9 cellular contexts compared by ENCODE assay signal in genomic region chr14:23114669-23115491, GRCh38. TPM values are rescaled to one million over a fixed set of nuclear protein-coding genes. Genes with fewer than 3 reads are reported as not detected.
DNase-seq lines count a peak whose midpoint lies in the region; ATAC-seq and TF ChIP-seq lines count a peak whose summit lies in the region.
"Had no signal": no experiment of that assay in that cellular context is flagged by ENCODE, and none has a peak within 500 bp of the region (broad histone marks: within the 10 kb centered on the region; RNA-seq: fewer than 3 reads in every experiment).

No MANE protein-coding gene starts in this region.

- H3K4me1 Mint-ChIP-seq in activated T-helper 1 cell treated with anti-CD3 and anti-CD28 coated beads, Interleukin-12 subunit alpha, Interleukin-12 subunit beta, Interleukin-2, Interleukin-4 antibody, amounts not matched to agents 30 ng/mL and 10 ng/mL and 1 ng/mL, durations not matched to agents 14 hours and 24 hours and 36 hours (ENCODE audit: low read depth) = peaks cover 23% of the 10 kb centered on the region

- H3K27ac ChIP-seq in HCT116 (ENCODE audit: low read depth, low read length) = 0 out of 2 replicates have a peak overlapping the region, but pooled peaks have one; percentile 12
- no peak overlapping the region for H3K27ac ChIP-seq in caudate nucleus (ENCODE audit: low read depth, low read length)
- H3K27ac ChIP-seq: parathyroid adenoma had no signal

- TF ChIP-seq POLR2A in HCT116 (IDR thresholded peaks at IDR 0.05; ENCODE audit: borderline replicate concordance, extremely low read depth, insufficient read depth, insufficient read length) = no peak

- peak overlapping the region; percentile 15 for H3K27ac Mint-ChIP-seq in activated T-helper 1 cell treated with anti-CD3 and anti-CD28 coated beads, Interleukin-12 subunit alpha, Interleukin-12 subunit beta, Interleukin-2, Interleukin-4 antibody, amounts not matched to agents 30 ng/mL and 10 ng/mL and 1 ng/mL, durations not matched to agents 14 hours and 24 hours and 36 hours

- RAD21 ChIA-PET in HCT116 (lab: Charles Lee; ENCODE audit: low non-redundant PET in 1 of 2, low total read pairs in 2 of 2, uncharacterized antibody in 2 of 2, unreplicated experiment in 2 of 2) = no interaction called here

- DNase-seq in AG08395 (ENCODE audit: low spot score) (peak; percentile 98), HCT116 (ENCODE audit: low read depth, low spot score) (peak; percentile 42), kidney epithelial cell (ENCODE audit: low read depth) (peak; percentile 93), caudate nucleus (lab: John Stamatoyannopoulos, UW) (no peak), NCI-H1694 (lab: John Stamatoyannopoulos, UW) (no peak)
- DNase-seq in activated T-helper 1 cell treated with anti-CD3 and anti-CD28 coated beads, Interleukin-12 subunit alpha, Interleukin-12 subunit beta, Interleukin-2, Interleukin-4 antibody, amounts not matched to agents 30 ng/mL and 10 ng/mL and 1 ng/mL, durations not matched to agents 14 hours and 24 hours and 36 hours (ENCODE audit: low spot score) = no peak

- no peak overlapping the region for H3K9ac ChIP-seq in HCT116 (ENCODE audit: low read length)
- H3K9ac ChIP-seq: parathyroid adenoma had no signal

- H2AFZ ChIP-seq in HCT116 (ENCODE audit: low read depth, low read length, poor library complexity, severe bottlenecking) = peak overlapping the region; percentile 49

- intact Hi-C loops in HCT116 (cut with micrococcal nuclease) = no loop called here
- intact Hi-C loops in activated T-helper 1 cell treated with anti-CD3 and anti-CD28 coated beads, Interleukin-12 subunit alpha, Interleukin-12 subunit beta, Interleukin-2, Interleukin-4 antibody, amounts not matched to agents 30 ng/mL and 10 ng/mL and 1 ng/mL, durations not matched to agents 14 hours and 24 hours and 36 hours (cut with micrococcal nuclease) = no loop called here

- H4K20me1 ChIP-seq in HCT116 (ENCODE audit: insufficient read depth) = no peaks in the 10 kb centered on the region

- BruUV-seq in HCT116 (replicated peaks; lab: Mats Ljungman, UMichigan) = no TSS peak

- no peak for TF ChIP-seq RAD21 in HCT116 (IDR thresholded peaks at IDR 0.05; ENCODE audit: low read depth)

- peak overlapping the region; percentile 73 for H3K4me2 ChIP-seq in HCT116 (ENCODE audit: low read length)

- POLR2A ChIA-PET in HCT116 (lab: Charles Lee) = interaction anchor here (1.4 kb wide), 1 partner anchor 20 kb away, joined by 7 read pairs; the partner anchor contains the start of genes ACIN1 and C14orf119

- H3K4me3 ChIP-seq in HCT116 (replicated peaks in 1 of 2; ENCODE audit: low read depth in 1 of 2, low read length in 2 of 2) = peak overlapping the region; percentile 15 to 37; a peak in 3 of 4 replicates
- H3K4me3 ChIP-seq in kidney epithelial cell (ENCODE audit: low read depth, low read length) = no peak overlapping the region

- H3K79me2 ChIP-seq in HCT116 (ENCODE audit: insufficient read depth, low read length) = no peaks in the 10 kb centered on the region
- H3K79me2 ChIP-seq: parathyroid adenoma had no signal

- TF ChIP-seq CTCF in HCT116 (IDR thresholded peaks at IDR 0.05 in 2 of 3, conservative IDR thresholded peaks at IDR 0.05 in 1 of 3; ENCODE audit: borderline replicate concordance in 1 of 3, insufficient read depth in 1 of 3, low read depth in 2 of 3, low read length in 2 of 3) = no peak
- no peak for TF ChIP-seq CTCF in kidney epithelial cell (IDR thresholded peaks at IDR 0.05; ENCODE audit: insufficient read depth, low read length, poor library complexity, severe bottlenecking)

- H3K27me3 Mint-ChIP-seq in activated T-helper 1 cell treated with anti-CD3 and anti-CD28 coated beads, Interleukin-12 subunit alpha, Interleukin-12 subunit beta, Interleukin-2, Interleukin-4 antibody, amounts not matched to agents 30 ng/mL and 10 ng/mL and 1 ng/mL, durations not matched to agents 14 hours and 24 hours and 36 hours (ENCODE audit: insufficient read depth) = peaks cover 4% of the 10 kb centered on the region

- CTCF ChIA-PET in HCT116 (lab: Charles Lee) = interaction anchor here (0.7 to 1.4 kb wide), 3 partner anchors 46 to 128 kb away, joined by 3 to 6 read pairs (median 4); no protein-coding TSS in a partner anchor

- ATAC-seq in HCT116 (peak; percentile 88), HG02938 (IDR thresholded peaks at IDR 0.05; ENCODE audit: unreplicated experiment) (no peak), GM19328 (IDR thresholded peaks at IDR 0.05; ENCODE audit: unreplicated experiment) (no peak)

- H3K4me1 ChIP-seq in HCT116 (ENCODE audit: control insufficient read depth in 1 of 2, insufficient read depth in 2 of 2, low read length in 2 of 2) = peaks cover 12 to 23% of the 10 kb centered on the region in 2 experiments

- no peaks in the 10 kb centered on the region for H3K9me3 Mint-ChIP-seq in activated T-helper 1 cell treated with anti-CD3 and anti-CD28 coated beads, Interleukin-12 subunit alpha, Interleukin-12 subunit beta, Interleukin-2, Interleukin-4 antibody, amounts not matched to agents 30 ng/mL and 10 ng/mL and 1 ng/mL, durations not matched to agents 14 hours and 24 hours and 36 hours

- H3K9me2 ChIP-seq in HCT116 (ENCODE audit: insufficient read depth) = no peaks in the 10 kb centered on the region

- H3K4me3 Mint-ChIP-seq in activated T-helper 1 cell treated with anti-CD3 and anti-CD28 coated beads, Interleukin-12 subunit alpha, Interleukin-12 subunit beta, Interleukin-2, Interleukin-4 antibody, amounts not matched to agents 30 ng/mL and 10 ng/mL and 1 ng/mL, durations not matched to agents 14 hours and 24 hours and 36 hours = no peak overlapping the region

- no peaks in the 10 kb centered on the region for H3K36me3 Mint-ChIP-seq in activated T-helper 1 cell treated with anti-CD3 and anti-CD28 coated beads, Interleukin-12 subunit alpha, Interleukin-12 subunit beta, Interleukin-2, Interleukin-4 antibody, amounts not matched to agents 30 ng/mL and 10 ng/mL and 1 ng/mL, durations not matched to agents 14 hours and 24 hours and 36 hours (ENCODE audit: low read depth)

- peaks cover 20% of the 10 kb centered on the region; the same call in 1 of the 2 replicates for H3K27me3 ChIP-seq in HCT116 (ENCODE audit: insufficient read depth, low read length)
- peaks cover 6% of the 10 kb centered on the region for H3K27me3 ChIP-seq in kidney epithelial cell (ENCODE audit: control insufficient read depth, insufficient read depth, low read length)

- H3K9me3 ChIP-seq in HCT116 (ENCODE audit: control insufficient read depth in 1 of 2, insufficient read depth in 1 of 2, low read depth in 1 of 2, low read length in 2 of 2) = no peaks in the 10 kb centered on the region

- no peaks in the 10 kb centered on the region for H3K36me3 ChIP-seq in HCT116 (ENCODE audit: control insufficient read depth in 1 of 2, insufficient read depth in 2 of 2, low read length in 2 of 2)
- no peaks in the 10 kb centered on the region for H3K36me3 ChIP-seq in kidney epithelial cell (ENCODE audit: control insufficient read depth, insufficient read depth, low read length)

TF ChIP-seq in HCT116, 20 proteins besides CTCF, POLR2A, EP300 and RAD21:
- TF ChIP-seq EZH2phosphoT487 (IDR thresholded peaks at IDR 0.05; ENCODE audit: borderline replicate concordance) (no peak), FOSL1 (IDR thresholded peaks at IDR 0.05; ENCODE audit: low read depth) (peak; percentile 76), CBX3 (IDR thresholded peaks at IDR 0.05; ENCODE audit: low read depth) (peak; percentile 53; the same call in 1 of the 2 replicates), JUND (IDR thresholded peaks at IDR 0.05) (peak; percentile 64; the same call in 1 of the 2 replicates)

RNA-seq across cellular contexts. Expression of gene CEBPE, which starts 4.2 kb away (rescaled TPM):
- total RNA-seq in HCT116 (2021; ENCODE audit: unreplicated experiment) (not detected), kidney epithelial cell (not detected in 2 replicates)
- polyA plus RNA-seq in HCT116 (2012) = not detected in 2 replicates
- not detected in 2 replicates for total RNA-seq in activated T-helper 1 cell treated with anti-CD3 and anti-CD28 coated beads, Interleukin-12 subunit alpha, Interleukin-12 subunit beta, Interleukin-2, Interleukin-4 antibody, amounts not matched to agents 30 ng/mL and 10 ng/mL and 1 ng/mL, durations not matched to agents 14 hours and 24 hours and 36 hours

RNA-seq across cellular contexts. Expression of gene CIROP, which starts 10.1 kb away (rescaled TPM):
- total RNA-seq in HCT116 (2021; ENCODE audit: unreplicated experiment) (not detected), kidney epithelial cell (not detected in 2 replicates)
- not detected in 2 replicates for polyA plus RNA-seq in HCT116 (2012)
- not detected in 2 replicates for total RNA-seq in activated T-helper 1 cell treated with anti-CD3 and anti-CD28 coated beads, Interleukin-12 subunit alpha, Interleukin-12 subunit beta, Interleukin-2, Interleukin-4 antibody, amounts not matched to agents 30 ng/mL and 10 ng/mL and 1 ng/mL, durations not matched to agents 14 hours and 24 hours and 36 hours

RNA-seq across cellular contexts. Expression of gene C14orf119, which starts 19.6 kb away (rescaled TPM):
- 46.8 TPM for total RNA-seq in HCT116 (2021; ENCODE audit: unreplicated experiment)
- polyA plus RNA-seq in HCT116 (2012) = 46.4 and 55.3 TPM in 2 replicates
- 49.7 and 55.6 TPM in 2 replicates for total RNA-seq in activated T-helper 1 cell treated with anti-CD3 and anti-CD28 coated beads, Interleukin-12 subunit alpha, Interleukin-12 subunit beta, Interleukin-2, Interleukin-4 antibody, amounts not matched to agents 30 ng/mL and 10 ng/mL and 1 ng/mL, durations not matched to agents 14 hours and 24 hours and 36 hours
- 27.5 and 33.3 TPM in 2 replicates for total RNA-seq in kidney epithelial cell

RNA-seq across cellular contexts. Expression of gene ACIN1, which starts 19.9 kb away (rescaled TPM):
- total RNA-seq in HCT116 (2021; ENCODE audit: unreplicated experiment) = 179 TPM
- 96.6 and 113 TPM in 2 replicates for polyA plus RNA-seq in HCT116 (2012)
- 221 and 225 TPM in 2 replicates for total RNA-seq in activated T-helper 1 cell treated with anti-CD3 and anti-CD28 coated beads, Interleukin-12 subunit alpha, Interleukin-12 subunit beta, Interleukin-2, Interleukin-4 antibody, amounts not matched to agents 30 ng/mL and 10 ng/mL and 1 ng/mL, durations not matched to agents 14 hours and 24 hours and 36 hours
- 72.6 and 83.4 TPM in 2 replicates for total RNA-seq in kidney epithelial cell

RNA-seq across cellular contexts. Expression of gene CDH24, which starts 57.6 kb away (rescaled TPM):
- total RNA-seq in HCT116 (2021; ENCODE audit: unreplicated experiment) = 19.3 TPM
- polyA plus RNA-seq in HCT116 (2012) = 10.7 and 11.9 TPM in 2 replicates
- total RNA-seq in activated T-helper 1 cell treated with anti-CD3 and anti-CD28 coated beads, Interleukin-12 subunit alpha, Interleukin-12 subunit beta, Interleukin-2, Interleukin-4 antibody, amounts not matched to agents 30 ng/mL and 10 ng/mL and 1 ng/mL, durations not matched to agents 14 hours and 24 hours and 36 hours = 1.0 and 1.2 TPM in 2 replicates
- total RNA-seq in kidney epithelial cell = 5.9 and 7.0 TPM in 2 replicates

Comparison
In these comparisons a context has a peak if more than half of its experiments do, and no peak if none do; other contexts are left out.
1. DNase-seq: peak in AG08395 (single experiment), HCT116 (single experiment) and kidney epithelial cell (single experiment); none in activated T-helper 1 cell treated with anti-CD3 and anti-CD28 coated beads, Interleukin-12 subunit alpha, Interleukin-12 subunit beta, Interleukin-2, Interleukin-4 antibody, amounts not matched to agents 30 ng/mL and 10 ng/mL and 1 ng/mL, durations not matched to agents 14 hours and 24 hours and 36 hours (single experiment), caudate nucleus (0 of 61) and NCI-H1694 (single experiment).